8 cellular contexts compared by ENCODE assay signal in the genomic region with DNA sequence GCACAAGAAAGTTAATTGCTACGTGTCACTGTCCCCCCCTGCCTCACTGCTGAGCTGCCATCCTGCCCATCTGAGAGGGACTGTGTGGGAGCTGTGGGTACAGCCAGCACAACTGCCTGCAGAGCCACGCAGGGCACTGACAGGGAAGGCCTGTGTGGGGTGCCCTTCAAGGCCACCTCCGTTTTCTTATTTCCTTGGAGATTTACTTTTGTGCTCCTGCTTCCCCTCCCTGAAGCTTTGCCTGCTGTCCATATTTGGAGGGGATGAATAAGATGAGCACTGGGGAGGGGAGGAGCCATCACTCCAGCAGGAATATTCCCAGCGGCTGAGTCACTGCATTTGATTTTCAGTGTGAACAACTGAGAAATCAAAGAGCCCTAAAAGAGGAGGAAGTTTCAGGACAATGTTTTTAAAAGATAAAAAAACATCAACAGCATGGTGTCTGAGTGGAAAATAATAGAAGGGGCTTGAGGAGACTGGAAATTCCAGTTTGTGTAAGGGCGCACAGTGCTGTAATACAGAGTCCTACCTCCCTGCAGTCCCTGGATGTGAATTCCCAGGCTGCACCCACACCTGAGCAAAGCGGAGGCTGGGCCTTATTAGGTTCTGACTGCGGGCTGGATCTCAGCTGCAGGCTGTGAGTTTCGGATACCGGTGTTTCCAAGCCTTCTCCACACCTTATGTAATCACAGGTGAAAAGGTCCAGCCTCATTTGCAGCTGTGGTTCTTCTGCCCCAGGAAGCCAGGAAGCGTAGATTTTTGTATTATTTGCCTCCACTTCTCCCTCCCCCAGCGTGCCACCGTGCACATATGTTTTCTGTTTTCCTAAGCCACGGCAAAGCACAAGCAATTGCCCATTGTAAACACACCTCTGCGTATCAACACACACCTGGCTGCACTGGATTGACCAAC.
DNase-seq lines count a peak whose midpoint lies in the region; ATAC-seq and TF ChIP-seq lines count a peak whose summit lies in the region.

No MANE protein-coding gene starts in this region.

- no peak overlapping the region for H3K4me3 Mint-ChIP-seq in activated T-cell treated with anti-CD3 and anti-CD28 coated beads, Interleukin-2, amount 50 U/mL, for 72 hours

- no peaks in the 10 kb centered on the region for H3K27me3 Mint-ChIP-seq in activated T-cell treated with anti-CD3 and anti-CD28 coated beads, Interleukin-2, amount 50 U/mL, for 72 hours (ENCODE audit: low read depth)

- H3K9me3 ChIP-seq in cardiac muscle cell (ENCODE audit: low read depth) (no peaks in the 10 kb centered on the region), smooth muscle cell (replicated peaks; ENCODE audit: low read depth) (no peaks in the 10 kb centered on the region)

- no peak overlapping the region for H2AFZ ChIP-seq in smooth muscle cell (ENCODE audit: low read depth)

- no peaks in the 10 kb centered on the region for H3K27me3 ChIP-seq in cardiac muscle cell
- no peaks in the 10 kb centered on the region for H3K27me3 ChIP-seq in smooth muscle cell (ENCODE audit: low read depth)

- no peaks in the 10 kb centered on the region for H3K9me3 Mint-ChIP-seq in activated T-cell treated with anti-CD3 and anti-CD28 coated beads, Interleukin-2, amount 50 U/mL, for 72 hours

- WGBS in smooth muscle cell (ENCODE audit: low lambda C conversion rate), result 51% methylated on average over 14 of the region's 14 CpGs

- peaks cover 14% of the 10 kb centered on the region for H3F3A ChIP-seq in smooth muscle cell (ENCODE audit: low read depth)

- H4K20me1 ChIP-seq in smooth muscle cell (ENCODE audit: low read depth), result peaks cover 14% of the 10 kb centered on the region

- H3K4me2 ChIP-seq in smooth muscle cell, result peak overlapping the region; percentile 69

- H3K79me2 ChIP-seq in smooth muscle cell (ENCODE audit: low read depth), result no peaks in the 10 kb centered on the region

- TF ChIP-seq CTCF in cardiac muscle cell (IDR thresholded peaks at IDR 0.05; ENCODE audit: low read depth, low read length) (no peak), smooth muscle cell (IDR thresholded peaks at IDR 0.05; ENCODE audit: borderline replicate concordance, insufficient read depth, poor library complexity, severe bottlenecking) (no peak)

- no peaks in the 10 kb centered on the region for H3K36me3 ChIP-seq in cardiac muscle cell
- no peaks in the 10 kb centered on the region for H3K36me3 ChIP-seq in smooth muscle cell (ENCODE audit: low read depth)

- H3K9ac ChIP-seq in smooth muscle cell (ENCODE audit: low read depth), result no peak overlapping the region

- H3K27ac Mint-ChIP-seq in activated T-cell treated with anti-CD3 and anti-CD28 coated beads, Interleukin-2, amount 50 U/mL, for 72 hours, result peak overlapping the region; percentile 68

- H3K27ac ChIP-seq in cardiac muscle cell (no peak overlapping the region), smooth muscle cell (ENCODE audit: low read depth) (peak overlapping the region; percentile 80)

- H3K4me3 ChIP-seq in cardiac muscle cell (no peak overlapping the region), smooth muscle cell (no peak overlapping the region)

- H3K4me1 Mint-ChIP-seq in activated T-cell treated with anti-CD3 and anti-CD28 coated beads, Interleukin-2, amount 50 U/mL, for 72 hours (ENCODE audit: low read depth), result peaks cover 62% of the 10 kb centered on the region

- DNase-seq in activated T-cell treated with anti-CD3 and anti-CD28 coated beads, Interleukin-2, amount 50 U/mL, for 72 hours, result no peak
- no peak for DNase-seq in activated T-cell treated with anti-CD3 and anti-CD28 coated beads, Interleukin-2, amount 50 U/mL, for 1 hour
- DNase-seq in cardiac muscle cell (ENCODE audit: low read depth in 1 of 2, low spot score in 1 of 2), result peak; percentile 30 to 68
- no peak for DNase-seq in smooth muscle cell (lab: John Stamatoyannopoulos, UW; ENCODE audit: unreplicated experiment)
- DNase-seq in DMS114 treated with DMSO at 0.1 percent for 48 hours (lab: John Stamatoyannopoulos, UW; ENCODE audit: unreplicated experiment), result no peak
- no peak for DNase-seq in NOMO-1 treated with dmso at 0.1 percent for 144 hours (lab: John Stamatoyannopoulos, UW; ENCODE audit: unreplicated experiment)

- ATAC-seq in activated T-cell treated with anti-CD3 and anti-CD28 coated beads, Interleukin-2, amount 50 U/mL, for 72 hours (replicated peaks in 1 of 2), result no peak
- ATAC-seq in SK-N-SH treated with all-trans-retinoic acid at 6 μM for 48 hours, result peak; percentile 97
- no peak for ATAC-seq in HG02840 (IDR thresholded peaks at IDR 0.05; ENCODE audit: low FRiP score, unreplicated experiment)

- peaks cover 6 to 30% of the 10 kb centered on the region in 2 donors for H3K36me3 Mint-ChIP-seq in activated T-cell treated with anti-CD3 and anti-CD28 coated beads, Interleukin-2, amount 50 U/mL, for 72 hours (ENCODE audit: insufficient read depth in 2 of 2)

- no peaks in the 10 kb centered on the region for H3K4me1 ChIP-seq in cardiac muscle cell (ENCODE audit: low read depth)
- peaks cover 21% of the 10 kb centered on the region for H3K4me1 ChIP-seq in smooth muscle cell (ENCODE audit: low read depth)

TF ChIP-seq in SK-N-SH treated with all-trans-retinoic acid at 6 μM for 48 hours, 23 proteins besides CTCF, POLR2A, EP300 and RAD21:
- TF ChIP-seq ZNF565 (CRISPR knock-in tag; conservative IDR thresholded peaks at IDR 0.05; ENCODE audit: low read depth), result no peak

Comparison
In these comparisons a context has a peak if more than half of its experiments do, and no peak if none do; other contexts are left out.
1. DNase-seq: peak in cardiac muscle cell (2 of 2); none in activated T-cell treated with anti-CD3 and anti-CD28 coated beads, Interleukin-2, amount 50 U/mL, for 72 hours (0 of 2), activated T-cell treated with anti-CD3 and anti-CD28 coated beads, Interleukin-2, amount 50 U/mL, for 1 hour (single experiment), smooth muscle cell (single experiment), DMS114 treated with DMSO at 0.1 percent for 48 hours (single experiment) and NOMO-1 treated with dmso at 0.1 percent for 144 hours (single experiment).